In the genomic region with DNA sequence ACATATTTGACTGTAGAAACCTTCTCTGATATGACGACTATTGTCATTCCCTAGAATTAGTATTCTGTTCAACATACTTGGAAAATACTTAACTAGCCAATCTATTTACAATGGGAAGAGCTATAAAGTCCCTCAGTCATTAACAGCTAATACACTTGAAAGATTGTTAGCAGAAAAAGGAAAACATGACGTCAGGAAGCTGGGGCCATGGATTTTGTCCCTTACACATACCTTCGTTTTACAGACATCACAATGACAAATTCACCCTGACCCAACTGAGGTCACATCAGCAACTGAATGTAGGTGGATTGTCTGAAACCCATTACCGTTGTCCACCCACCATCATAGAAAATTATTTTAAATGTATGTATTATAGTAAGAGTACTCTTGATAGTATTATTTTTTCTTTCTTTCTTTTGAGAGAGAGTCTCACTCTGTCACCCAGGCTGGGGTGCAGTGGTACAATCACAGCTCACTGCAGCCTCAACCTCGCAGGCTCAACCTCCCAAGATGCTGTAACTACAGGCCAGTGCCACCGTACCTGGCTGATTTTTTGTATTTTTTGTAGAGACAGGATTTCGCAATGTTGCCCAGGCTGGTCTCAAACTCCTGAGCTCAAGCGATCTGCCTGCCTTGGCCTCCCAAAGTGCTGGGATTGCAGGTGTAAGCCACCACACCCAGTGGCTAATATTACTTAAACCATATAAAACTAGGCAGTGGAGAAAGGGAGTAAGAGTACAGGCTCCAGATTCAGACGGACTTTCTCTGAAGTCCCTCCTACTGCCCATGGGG, we compare ENCODE assay signal across 7 cellular contexts.
"Had no signal": no experiment of that assay in that cellular context is flagged by ENCODE, and none has a peak within 500 bp of the region (broad histone marks: within the 10 kb centered on the region; RNA-seq: fewer than 3 reads in every experiment).

No MANE protein-coding gene starts in this region.

- H3K4me3 Mint-ChIP-seq: GM23338 had no signal

- ATAC-seq: GM23338 had no signal

- H3K27ac ChIP-seq: KMS-11 had no signal

- DNase-seq: H7, Karpas-422, KBM-7 had no signal

- H3K4me1 Mint-ChIP-seq: GM23338 had no signal

- FAIRE-seq: HTR-8/SVneo had no signal

- H3K27ac Mint-ChIP-seq: GM23338 had no signal

- H2AFZ ChIP-seq: GM23338 had no signal

- H3K9ac ChIP-seq: KMS-11 had no signal

- H3K9me3 ChIP-seq: HAP-1 had no signal

- H3K4me3 ChIP-seq: GM23338, HAP-1 had no signal

- H3K36me3 ChIP-seq: HAP-1 had no signal

- H3K4me1 ChIP-seq: HAP-1 had no signal

- H3K4me2 ChIP-seq: GM23338, KMS-11 had no signal
